19 cellular contexts compared by ENCODE assay signal in the genomic region with DNA sequence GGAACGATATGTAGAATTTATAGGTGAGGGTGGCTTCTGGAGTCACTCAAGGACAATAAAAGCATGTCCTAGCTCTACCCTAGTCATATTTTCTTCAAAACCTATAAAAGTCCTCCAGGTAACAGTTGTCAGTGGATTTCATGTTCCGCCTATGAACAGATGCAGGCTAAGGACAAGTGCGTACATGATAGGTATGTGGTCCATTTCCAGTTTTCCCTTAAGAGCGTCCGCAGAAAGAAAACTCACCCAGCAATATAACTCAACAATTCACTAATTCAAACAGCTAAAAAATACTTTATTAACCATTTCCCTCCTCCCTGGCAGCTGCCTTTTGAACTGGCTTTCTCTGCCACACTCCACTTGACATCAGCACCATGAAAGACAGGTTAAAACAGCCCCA. TPM values are rescaled to one million over a fixed set of nuclear protein-coding genes. Genes with fewer than 3 reads are reported as not detected.
"Had no signal": no experiment of that assay in that cellular context is flagged by ENCODE, and none has a peak within 500 bp of the region (broad histone marks: within the 10 kb centered on the region; RNA-seq: fewer than 3 reads in every experiment).

No MANE protein-coding gene starts in this region.

- H3K36me3 ChIP-seq: heart right ventricle, left ventricle myocardium inferior, neutrophil, pancreas, thyroid gland had no signal

- H3K4me3 ChIP-seq: heart right ventricle, left ventricle myocardium inferior, pancreas, thyroid gland had no signal

- H3K27ac ChIP-seq: heart right ventricle, left ventricle myocardium inferior, neutrophil, pancreas, thyroid gland had no signal

- H3K27ac Mint-ChIP-seq: activated CD4-positive, alpha-beta memory T cell treated with anti-CD3 and anti-CD28 coated beads, Interleukin-2, amount 10 ng/mL, durations not matched to agents 7 days and 5 days; activated CD4-positive, alpha-beta T cell treated with anti-CD3 and anti-CD28 coated beads, Interleukin-2, amount 10 ng/mL, durations not matched to agents 24 days and 14 days; activated naive CD8-positive, alpha-beta T cell treated with anti-CD3 and anti-CD28 coated beads, Interleukin-2, amount 50 U/mL, for 24 hours; activated T-helper 1 cell treated with anti-CD3 and anti-CD28 coated beads, Interleukin-12 subunit alpha, Interleukin-12 subunit beta, Interleukin-2, Interleukin-4 antibody, amounts not matched to agents 30 ng/mL and 10 ng/mL and 1 ng/mL, durations not matched to agents 14 hours and 24 hours and 36 hours; immature natural killer cell; mesothelial cell of epicardium; naive thymus-derived CD8-positive, alpha-beta T cell had no signal

- H3K4me3 Mint-ChIP-seq: activated CD4-positive, alpha-beta memory T cell treated with anti-CD3 and anti-CD28 coated beads, Interleukin-2, amount 10 ng/mL, durations not matched to agents 7 days and 5 days; activated CD4-positive, alpha-beta T cell treated with anti-CD3 and anti-CD28 coated beads, Interleukin-2, amount 10 ng/mL, durations not matched to agents 24 days and 14 days; activated naive CD8-positive, alpha-beta T cell treated with anti-CD3 and anti-CD28 coated beads, Interleukin-2, amount 50 U/mL, for 24 hours; activated T-helper 1 cell treated with anti-CD3 and anti-CD28 coated beads, Interleukin-12 subunit alpha, Interleukin-12 subunit beta, Interleukin-2, Interleukin-4 antibody, amounts not matched to agents 30 ng/mL and 10 ng/mL and 1 ng/mL, durations not matched to agents 14 hours and 24 hours and 36 hours; immature natural killer cell; mesothelial cell of epicardium; naive thymus-derived CD8-positive, alpha-beta T cell had no signal

- ATAC-seq: activated CD4-positive, CD25-positive, alpha-beta regulatory T cell treated with anti-CD3 and anti-CD28 coated beads, Interleukin-2, amount 50 U/mL, for 24 hours; activated naive CD8-positive, alpha-beta T cell treated with anti-CD3 and anti-CD28 coated beads, Interleukin-2, amount 50 U/mL, for 24 hours; heart right ventricle; naive thymus-derived CD8-positive, alpha-beta T cell; pancreas; right cardiac atrium; stimulated activated naive CD8-positive, alpha-beta T cell treated with anti-CD3 and anti-CD28 coated beads, Interleukin-15, Interleukin-2, amounts not matched to agents 100 U/mL and 50 U/mL, for 24 hours had no signal

- H3K27me3 ChIP-seq: heart right ventricle, neutrophil, pancreas, thyroid gland had no signal

- H3K27me3 Mint-ChIP-seq: activated CD4-positive, alpha-beta T cell treated with anti-CD3 and anti-CD28 coated beads, Interleukin-2, amount 10 ng/mL, durations not matched to agents 24 days and 14 days; activated naive CD8-positive, alpha-beta T cell treated with anti-CD3 and anti-CD28 coated beads, Interleukin-2, amount 50 U/mL, for 24 hours had no signal

- DNase-seq: activated CD4-positive, alpha-beta memory T cell treated with anti-CD3 and anti-CD28 coated beads, Interleukin-2, amount 10 ng/mL, durations not matched to agents 7 days and 5 days; activated CD4-positive, alpha-beta T cell treated with anti-CD3 and anti-CD28 coated beads, Interleukin-2, amount 10 ng/mL, durations not matched to agents 24 days and 14 days; activated gamma-delta T cell; activated naive CD4-positive, alpha-beta T cell treated with anti-CD3 and anti-CD28 coated beads, Interleukin-2, amount 50 U/mL, for 16 hours; activated naive CD8-positive, alpha-beta T cell treated with anti-CD3 and anti-CD28 coated beads, Interleukin-2, amount 50 U/mL, for 24 hours; effector CD4-positive, alpha-beta T cell; heart right ventricle; immature natural killer cell; left ventricle myocardium inferior; naive thymus-derived CD8-positive, alpha-beta T cell; pancreas; right cardiac atrium; stimulated activated CD4-positive, alpha-beta T cell treated with anti-CD3 and anti-CD28 coated beads, Interleukin-4, amount 100 ng/mL, for 24 hours; stimulated activated naive CD8-positive, alpha-beta T cell treated with anti-CD3 and anti-CD28 coated beads, Interleukin-15, Interleukin-2, amounts not matched to agents 100 U/mL and 50 U/mL, for 24 hours; thyroid gland had no signal

- H3K9me3 Mint-ChIP-seq: activated CD4-positive, alpha-beta memory T cell treated with anti-CD3 and anti-CD28 coated beads, Interleukin-2, amount 10 ng/mL, durations not matched to agents 7 days and 5 days; activated CD4-positive, alpha-beta T cell treated with anti-CD3 and anti-CD28 coated beads, Interleukin-2, amount 10 ng/mL, durations not matched to agents 24 days and 14 days; activated naive CD8-positive, alpha-beta T cell treated with anti-CD3 and anti-CD28 coated beads, Interleukin-2, amount 50 U/mL, for 24 hours; activated T-helper 1 cell treated with anti-CD3 and anti-CD28 coated beads, Interleukin-12 subunit alpha, Interleukin-12 subunit beta, Interleukin-2, Interleukin-4 antibody, amounts not matched to agents 30 ng/mL and 10 ng/mL and 1 ng/mL, durations not matched to agents 14 hours and 24 hours and 36 hours; immature natural killer cell; naive thymus-derived CD8-positive, alpha-beta T cell had no signal

- H3K36me3 Mint-ChIP-seq: immature natural killer cell; mesothelial cell of epicardium; naive thymus-derived CD8-positive, alpha-beta T cell had no signal

- H3K9me3 ChIP-seq: heart right ventricle, left ventricle myocardium inferior, neutrophil, pancreas, thyroid gland had no signal

- H3K4me1 Mint-ChIP-seq: activated CD4-positive, alpha-beta memory T cell treated with anti-CD3 and anti-CD28 coated beads, Interleukin-2, amount 10 ng/mL, durations not matched to agents 7 days and 5 days; activated CD4-positive, alpha-beta T cell treated with anti-CD3 and anti-CD28 coated beads, Interleukin-2, amount 10 ng/mL, durations not matched to agents 24 days and 14 days; activated naive CD8-positive, alpha-beta T cell treated with anti-CD3 and anti-CD28 coated beads, Interleukin-2, amount 50 U/mL, for 24 hours; immature natural killer cell; naive thymus-derived CD8-positive, alpha-beta T cell had no signal

- H3K4me1 ChIP-seq: thyroid gland had no signal

RNA-seq across cellular contexts. Expression of gene LGR4, which starts 59.4 kb away (rescaled TPM):
- total RNA-seq: activated CD4-positive, alpha-beta T cell treated with anti-CD3 and anti-CD28 coated beads, Interleukin-2, amount 10 ng/mL, durations not matched to agents 24 days and 14 days; activated T-helper 1 cell treated with anti-CD3 and anti-CD28 coated beads, Interleukin-12 subunit alpha, Interleukin-12 subunit beta, Interleukin-2, Interleukin-4 antibody, amounts not matched to agents 30 ng/mL and 10 ng/mL and 1 ng/mL, durations not matched to agents 14 hours and 24 hours and 36 hours had no signal
